21 cellular contexts compared by ENCODE assay signal in the genomic region with DNA sequence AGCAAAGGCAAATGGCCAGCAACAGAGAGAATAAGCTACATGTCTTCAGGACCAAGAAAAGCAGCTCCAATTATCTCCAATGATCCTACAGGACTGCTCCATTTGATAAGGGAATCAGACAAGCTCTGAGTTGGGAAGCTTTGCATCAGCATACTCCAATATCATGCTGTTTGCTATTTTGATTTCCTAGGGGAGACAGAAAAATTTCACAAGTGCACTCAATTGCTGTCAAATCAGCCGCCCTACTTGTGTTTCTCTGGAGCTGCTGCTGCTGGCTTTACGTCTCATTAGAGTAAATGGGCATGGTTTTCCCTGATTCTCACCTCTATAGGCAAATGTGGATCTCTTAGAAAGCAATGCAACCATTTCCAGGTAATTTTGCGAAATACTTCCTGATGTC.
"Had no signal": no experiment of that assay in that cellular context is flagged by ENCODE, and none has a peak within 500 bp of the region (broad histone marks: within the 10 kb centered on the region; RNA-seq: fewer than 3 reads in every experiment).

No MANE protein-coding gene starts in this region.

- H3K27ac ChIP-seq: SJSA1, SK-N-MC had no signal

- H3K4me3 ChIP-seq: SJSA1, SK-N-MC had no signal

- DNase-seq: KBM-7, MV-4-11, NCI-H1048, NCI-H1105, NCI-H1417, NCI-H1436 treated with DMSO at 0.1 percent for 48 hours, NCI-H1694, NCI-H187 treated with DMSO at 0.1 percent for 48 hours, NCI-H2029 treated with DMSO at 0.1 percent for 48 hours, NCI-H2171, NCI-H226, NCI-H446, NCI-H510A, NCI-H524 treated with DMSO at 0.1 percent for 48 hours, NCI-H69, NCI-H774, Right ventricle myocardium superior, RPMI8226, SIG-M5 had no signal

- H3K4me1 ChIP-seq: SJSA1 had no signal

- H3K36me3 ChIP-seq: SJSA1 had no signal

- H3K9me3 ChIP-seq: SJSA1 had no signal

- H3K27me3 ChIP-seq: SJSA1 had no signal
